ENCODE assay signal across 36 cellular contexts in genomic region chr11:75208444-75208843, GRCh38. TPM values are rescaled to one million over a fixed set of nuclear protein-coding genes. Genes with fewer than 3 reads are reported as not detected.
"Had no signal": no experiment of that assay in that cellular context is flagged by ENCODE, and none has a peak within 500 bp of the region (broad histone marks: within the 10 kb centered on the region; RNA-seq: fewer than 3 reads in every experiment).

No MANE protein-coding gene starts in this region.

- H3K36me3 ChIP-seq: MG63, WERI-Rb-1 had no signal

- FAIRE-seq: RCC 7860, TTC549 had no signal

- ATAC-seq: activated CD8-positive, alpha-beta T cell treated with anti-CD3 and anti-CD28 coated beads, Interleukin-2, amount 10 ng/mL, durations not matched to agents 7 days and 5 days; activated naive CD8-positive, alpha-beta T cell treated with anti-CD3 and anti-CD28 coated beads, Interleukin-2, amount 50 U/mL, for 24 hours; Right ventricle myocardium inferior; SK-N-SH treated with all-trans-retinoic acid at 6 μM for 48 hours had no signal

- H3K4me3 ChIP-seq: MG63, PC-9 had no signal

- H3K27ac ChIP-seq: PC-9, RWPE1, WERI-Rb-1 had no signal

- H2AFZ ChIP-seq: PC-9 had no signal

- H3K4me3 Mint-ChIP-seq: activated CD4-positive, alpha-beta T cell treated with anti-CD3 and anti-CD28 coated beads, Interleukin-2, amount 10 ng/mL, durations not matched to agents 24 days and 14 days; activated CD8-positive, alpha-beta T cell treated with anti-CD3 and anti-CD28 coated beads, Interleukin-2, amount 10 ng/mL, durations not matched to agents 7 days and 5 days; activated naive CD4-positive, alpha-beta T cell treated with anti-CD3 and anti-CD28 coated beads, Interleukin-2, amount 10 ng/mL, durations not matched to agents 7 days and 5 days; activated naive CD8-positive, alpha-beta T cell; activated naive CD8-positive, alpha-beta T cell treated with anti-CD3 and anti-CD28 coated beads, Interleukin-2, amount 50 U/mL, for 24 hours; activated T-cell treated with anti-CD3 and anti-CD28 coated beads, Interleukin-2, amount 50 U/mL, for 24 hours; brain had no signal

- H3K4me1 Mint-ChIP-seq: activated CD4-positive, alpha-beta T cell treated with anti-CD3 and anti-CD28 coated beads, Interleukin-2, amount 10 ng/mL, durations not matched to agents 24 days and 14 days; activated naive CD4-positive, alpha-beta T cell treated with anti-CD3 and anti-CD28 coated beads, Interleukin-2, amount 10 ng/mL, durations not matched to agents 7 days and 5 days; activated naive CD8-positive, alpha-beta T cell treated with anti-CD3 and anti-CD28 coated beads, Interleukin-2, amount 50 U/mL, for 24 hours; brain had no signal

- DNase-seq: activated CD4-positive, alpha-beta T cell treated with anti-CD3 and anti-CD28 coated beads, Interleukin-2, amount 10 ng/mL, durations not matched to agents 24 days and 14 days; activated CD4-positive, alpha-beta T cell treated with anti-CD3 and anti-CD28 coated beads, Interleukin-2, amount 50 U/mL, for 4 hours; activated CD4-positive, CD25-positive, alpha-beta regulatory T cell; activated CD8-positive, alpha-beta T cell treated with anti-CD3 and anti-CD28 coated beads, Interleukin-2, amount 10 ng/mL, durations not matched to agents 7 days and 5 days; activated naive CD4-positive, alpha-beta T cell treated with anti-CD3 and anti-CD28 coated beads, Interleukin-2, amount 10 ng/mL, durations not matched to agents 7 days and 5 days; activated naive CD8-positive, alpha-beta T cell treated with anti-CD3 and anti-CD28 coated beads, Interleukin-2, amount 50 U/mL, for 24 hours; activated T-cell treated with anti-CD3 and anti-CD28 coated beads, Interleukin-2, amount 50 U/mL, for 24 hours; anterior cingulate cortex; caudate nucleus; cerebellar nuclear complex; Kasumi-1; MG63; NCI-H1048; NCI-H1105 treated with DMSO at 0.1 percent for 48 hours; NCI-H1436; NCI-H1694; NCI-H1930; NCI-H2081 treated with DMSO at 0.1 percent for 48 hours; NCI-H345; NCI-H524 treated with DMSO at 0.1 percent for 48 hours; PC-9; SIG-M5; T-helper 1 cell; T-helper 2 cell; T1000; WERI-Rb-1 had no signal

- H3K36me3 Mint-ChIP-seq: activated naive CD4-positive, alpha-beta T cell treated with anti-CD3 and anti-CD28 coated beads, Interleukin-2, amount 10 ng/mL, durations not matched to agents 7 days and 5 days; activated naive CD8-positive, alpha-beta T cell; brain had no signal

- H3K9me3 Mint-ChIP-seq: activated CD4-positive, alpha-beta T cell treated with anti-CD3 and anti-CD28 coated beads, Interleukin-2, amount 10 ng/mL, durations not matched to agents 24 days and 14 days; activated naive CD4-positive, alpha-beta T cell treated with anti-CD3 and anti-CD28 coated beads, Interleukin-2, amount 10 ng/mL, durations not matched to agents 7 days and 5 days; activated T-cell treated with anti-CD3 and anti-CD28 coated beads, Interleukin-2, amount 50 U/mL, for 24 hours; activated T-helper 2 cell treated with anti-CD3 and anti-CD28 coated beads, Interferon-gamma antibody, Interleukin-2, Interleukin-4, amounts not matched to agents 10 μg/mL and 5 μg/mL and 100 μg/mL, durations not matched to agents 14 hours and 24 hours and 36 hours had no signal

- H3K9me3 ChIP-seq: MG63 had no signal

- H3K4me2 ChIP-seq: PC-9 had no signal

- H3K27ac Mint-ChIP-seq: activated CD4-positive, alpha-beta T cell treated with anti-CD3 and anti-CD28 coated beads, Interleukin-2, amount 10 ng/mL, durations not matched to agents 24 days and 14 days; activated CD8-positive, alpha-beta T cell treated with anti-CD3 and anti-CD28 coated beads, Interleukin-2, amount 10 ng/mL, durations not matched to agents 7 days and 5 days; activated naive CD4-positive, alpha-beta T cell treated with anti-CD3 and anti-CD28 coated beads, Interleukin-2, amount 10 ng/mL, durations not matched to agents 7 days and 5 days; activated naive CD8-positive, alpha-beta T cell; activated naive CD8-positive, alpha-beta T cell treated with anti-CD3 and anti-CD28 coated beads, Interleukin-2, amount 50 U/mL, for 24 hours; activated T-cell treated with anti-CD3 and anti-CD28 coated beads, Interleukin-2, amount 50 U/mL, for 24 hours; activated T-helper 2 cell treated with anti-CD3 and anti-CD28 coated beads, Interferon-gamma antibody, Interleukin-2, Interleukin-4, amounts not matched to agents 10 μg/mL and 5 μg/mL and 100 μg/mL, durations not matched to agents 14 hours and 24 hours and 36 hours; brain had no signal

RNA-seq across cellular contexts. Expression of gene TPBGL, which starts 32.1 kb away (rescaled TPM):
- total RNA-seq: bronchial epithelial cell, NCI-H460, PC-9 had no signal

RNA-seq across cellular contexts. Expression of gene SLCO2B1, which starts 57.5 kb away (rescaled TPM):
- total RNA-seq: activated CD4-positive, alpha-beta T cell treated with anti-CD3 and anti-CD28 coated beads, Interleukin-2, amount 10 ng/mL, durations not matched to agents 24 days and 14 days; activated CD8-positive, alpha-beta T cell treated with anti-CD3 and anti-CD28 coated beads, Interleukin-2, amount 10 ng/mL, durations not matched to agents 7 days and 5 days; activated T-helper 2 cell treated with anti-CD3 and anti-CD28 coated beads, Interferon-gamma antibody, Interleukin-2, Interleukin-4, amounts not matched to agents 10 μg/mL and 5 μg/mL and 100 μg/mL, durations not matched to agents 14 hours and 24 hours and 36 hours; bronchial epithelial cell had no signal
